In the genomic region with DNA sequence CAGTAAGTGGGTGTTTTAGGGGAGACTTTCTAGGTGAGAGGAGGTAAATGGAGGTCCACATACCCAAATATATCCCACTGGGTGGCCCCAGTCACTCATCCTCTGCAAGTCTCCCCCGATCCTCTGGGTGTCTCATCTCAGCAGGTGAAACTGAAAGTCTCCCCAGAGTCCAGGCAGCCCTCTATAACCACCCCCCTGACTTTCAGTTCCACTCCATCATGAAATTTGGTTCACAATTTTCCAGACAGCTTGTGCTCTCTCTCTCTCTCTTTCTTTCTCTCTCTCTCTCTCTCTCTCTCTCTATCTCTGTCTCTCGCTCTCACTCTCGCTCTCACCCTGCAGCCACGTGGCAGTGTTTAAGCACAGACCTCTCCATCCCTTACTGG, we compare ENCODE assay signal across 15 cellular contexts. TPM values are rescaled to one million over a fixed set of nuclear protein-coding genes. Genes with fewer than 3 reads are reported as not detected.
DNase-seq lines count a peak whose midpoint lies in the region; ATAC-seq, FAIRE-seq and TF ChIP-seq lines count a peak whose summit lies in the region.
"Had no signal": no experiment of that assay in that cellular context is flagged by ENCODE, and none has a peak within 500 bp of the region (broad histone marks: within the 10 kb centered on the region; RNA-seq: fewer than 3 reads in every experiment).

No MANE protein-coding gene starts in this region.

- H2BK12ac ChIP-seq in H1 (ENCODE audit: low read depth, low read length), result 0 out of 2 replicates have a peak overlapping the region, but pooled peaks have one; percentile 84

- H3K4me2 ChIP-seq in H1 (ENCODE audit: insufficient read depth in 1 of 2, low read depth in 2 of 2, low read length in 2 of 2), result no peak overlapping the region

- H3K27me3 ChIP-seq in H1 (replicated peaks in 1 of 4; ENCODE audit: control insufficient read depth in 3 of 4, extremely low read depth in 1 of 4, insufficient read depth in 3 of 4, low read length in 3 of 4), result no peaks in the 10 kb centered on the region
- H3K27me3 ChIP-seq: pancreas had no signal

- no peak overlapping the region for H3K9ac ChIP-seq in H1 (replicated peaks in 1 of 4; ENCODE audit: extremely low read depth in 1 of 4, low read depth in 3 of 4, low read length in 3 of 4)

- no peak for TF ChIP-seq CTCF in GM20000 (IDR thresholded peaks at IDR 0.05; ENCODE audit: extremely low read depth, missing control alignments)
- TF ChIP-seq CTCF in H1 (IDR thresholded peaks at IDR 0.05; ENCODE audit: control extremely low read depth in 1 of 3, insufficient read depth in 1 of 3, low read depth in 1 of 3, low read length in 3 of 3), result no peak
- TF ChIP-seq CTCF in mesothelial cell of epicardium (IDR thresholded peaks at IDR 0.05; ENCODE audit: unreplicated experiment), result no peak

- H4K5ac ChIP-seq in H1 (ENCODE audit: insufficient read length, low read depth, low read length), result no peak overlapping the region

- ATAC-seq in HG03565 (IDR thresholded peaks at IDR 0.05; ENCODE audit: unreplicated experiment) (peak; percentile 70), sciatic nerve (no peak), left cardiac atrium (no peak)
- ATAC-seq: pancreas had no signal

- H3K18ac ChIP-seq in H1 (ENCODE audit: extremely low read depth, low read length), result no peak overlapping the region

- peaks cover 18% of the 10 kb centered on the region for H3K4me1 Mint-ChIP-seq in mesothelial cell of epicardium

- H3K4me1 ChIP-seq in H1 (replicated peaks in 1 of 4; ENCODE audit: control insufficient read depth in 3 of 4, insufficient read depth in 4 of 4, low read length in 3 of 4), result peaks cover 0 to 3% (median under 1%) of the 10 kb centered on the region in 4 experiments; a peak in 2 of 7 replicates
- H3K4me1 ChIP-seq: pancreas had no signal

- H2BK5ac ChIP-seq in H1 (ENCODE audit: low read depth, low read length), result peak overlapping the region; percentile 44; the same call in 1 of the 2 replicates

- no peak overlapping the region for H2BK120ac ChIP-seq in H1 (replicated peaks; ENCODE audit: low read depth, low read length)

- TF ChIP-seq RAD21 in H1 (IDR thresholded peaks at IDR 0.05 in 1 of 2, conservative IDR thresholded peaks at IDR 0.05 in 1 of 2; ENCODE audit: low read depth in 2 of 2, low read length in 2 of 2), result no peak

- H3K36me3 Mint-ChIP-seq in mesothelial cell of epicardium, result no peaks in the 10 kb centered on the region
- H3K36me3 Mint-ChIP-seq: brain had no signal

- no peak overlapping the region for H3K23ac ChIP-seq in H1 (ENCODE audit: insufficient read length)

- peak; percentile 88 for DNase-seq in GM12891 (ENCODE audit: insufficient read length, low spot score)
- peak; percentile 83 for DNase-seq in GM20000 (ENCODE audit: low spot score)
- peak in 1 of 2 experiments; percentile 45 for DNase-seq in H1 (ENCODE audit: low read depth in 1 of 2, low spot score in 2 of 2)
- no peak for DNase-seq in mesothelial cell of epicardium (ENCODE audit: low spot score in 2 of 2, unreplicated experiment in 2 of 2)
- DNase-seq in sciatic nerve (ENCODE audit: low spot score), result no peak
- no peak for DNase-seq in hippocampal formation (lab: John Stamatoyannopoulos, UW)
- DNase-seq in left cardiac atrium, result no peak
- DNase-seq: EL, HFFc6, mesenchymal stem cell, NCI-H1092, pancreas, WERI-Rb-1 had no signal

- H3K27me3 Mint-ChIP-seq in mesothelial cell of epicardium (ENCODE audit: low read depth), result no peaks in the 10 kb centered on the region
- H3K27me3 Mint-ChIP-seq: brain had no signal

- peak; percentile 71 for FAIRE-seq in GM12891 (lab: Jason Lieb, UNC)
- FAIRE-seq in H1 (lab: Jason Lieb, UNC), result no peak
- FAIRE-seq: pancreas had no signal

- intact Hi-C loops in sciatic nerve (cut with DNase I) (no loop called here), left cardiac atrium (cut with DNase I) (no loop called here)

- CTCF ChIA-PET in H1 (lab: Charles Lee; ENCODE audit: partially characterized antibody), result interaction anchor here (0.6 to 2.5 kb wide), 21 partner anchors 8 to 388 kb away, joined by 3 to 6 read pairs (median 3); no protein-coding TSS in a partner anchor

- no peak overlapping the region for H4K8ac ChIP-seq in H1 (ENCODE audit: extremely low read depth, insufficient read depth, low read length)

- no peak overlapping the region for H3K4me3 ChIP-seq in H1 (ENCODE audit: extremely low read depth in 1 of 4, insufficient read depth in 2 of 4, low read depth in 3 of 4, low read length in 4 of 4)
- H3K4me3 ChIP-seq: pancreas had no signal

- H3K36me3 ChIP-seq in H1 (ENCODE audit: control insufficient read depth in 2 of 4, insufficient read depth in 4 of 4, low read length in 3 of 4), result no peaks in the 10 kb centered on the region
- H3K36me3 ChIP-seq: pancreas, WERI-Rb-1 had no signal

- H3K9me3 ChIP-seq in H1 (ENCODE audit: insufficient read depth in 2 of 2, low read depth in 1 of 2, low read length in 1 of 2), result no peaks in the 10 kb centered on the region
- H3K9me3 ChIP-seq: pancreas had no signal

- no peak for TF ChIP-seq POLR2A in GM12891 (IDR thresholded peaks at IDR 0.05; ENCODE audit: low read depth, low read length)
- no peak for TF ChIP-seq POLR2A in H1 (IDR thresholded peaks at IDR 0.05; ENCODE audit: control extremely low read depth in 1 of 2, low read depth in 2 of 2, low read length in 2 of 2)

- no peaks in the 10 kb centered on the region for H4K20me1 ChIP-seq in H1 (replicated peaks in 1 of 2; ENCODE audit: control insufficient read depth in 1 of 2, insufficient read depth in 2 of 2, low read length in 2 of 2)

- no peak overlapping the region for H3K4ac ChIP-seq in H1 (replicated peaks; ENCODE audit: insufficient read length, low read depth, low read length)

- POLR2A ChIA-PET in H1 (lab: Charles Lee; ENCODE audit: partially characterized antibody), result no interaction called here

- no peaks in the 10 kb centered on the region for H3K79me2 ChIP-seq in H1 (ENCODE audit: control insufficient read depth in 1 of 2, insufficient read depth in 2 of 2, low read length in 2 of 2)

- H2BK15ac ChIP-seq in H1 (ENCODE audit: low read length), result peak overlapping the region; percentile 61; the same call in 1 of the 2 replicates

- no peak overlapping the region for H2AK5ac ChIP-seq in H1 (ENCODE audit: low read depth, low read length)

- 68% methylated on average over 3 of the region's 4 CpGs; no CpG with 5 or more reads in 1 of the 2 experiments for WGBS in H1 (ENCODE audit: extremely low coverage in 1 of 2, insufficient coverage in 1 of 2, insufficient read length in 1 of 2, insufficient replicate concordance in 2 of 2, low coverage in 1 of 2, low lambda C conversion rate in 2 of 2, missing lambda C conversion rate in 1 of 2), 2 experiments

- no peak overlapping the region for H3K56ac ChIP-seq in H1 (replicated peaks; ENCODE audit: insufficient read length, low read depth, low read length)

- no peak for TF ChIP-seq EP300 in H1 (IDR thresholded peaks at IDR 0.05; ENCODE audit: borderline replicate concordance in 1 of 2, low read depth in 2 of 2, low read length in 2 of 2)

- no peak overlapping the region for H2BK20ac ChIP-seq in H1 (ENCODE audit: low read length)

- H3K9me3 Mint-ChIP-seq in mesothelial cell of epicardium, result no peaks in the 10 kb centered on the region
- H3K9me3 Mint-ChIP-seq: HFFc6 had no signal

- H2AFZ ChIP-seq in H1 (ENCODE audit: low read length), result no peak overlapping the region

- H4K91ac ChIP-seq in H1 (replicated peaks; ENCODE audit: insufficient read length, low read length), result no peak overlapping the region

- H3K14ac ChIP-seq in H1 (ENCODE audit: insufficient read length), result no peak overlapping the region

- no peak overlapping the region for H3K27ac ChIP-seq in H1 (ENCODE audit: low read depth, low read length)
- H3K27ac ChIP-seq: pancreas, WERI-Rb-1 had no signal

- H3K27ac Mint-ChIP-seq in mesothelial cell of epicardium, result no peak overlapping the region
- H3K27ac Mint-ChIP-seq: HFFc6 had no signal

- no peaks in the 10 kb centered on the region for H3K79me1 ChIP-seq in H1 (ENCODE audit: low read depth, low read length)

- no peak overlapping the region for H3K4me3 Mint-ChIP-seq in mesothelial cell of epicardium
- H3K4me3 Mint-ChIP-seq: brain, HFFc6 had no signal

- peaks cover 4% of the 10 kb centered on the region; the same call in 1 of the 2 replicates for H3K23me2 ChIP-seq in H1 (ENCODE audit: low read depth, low read length)

TF ChIP-seq in GM12891, 5 proteins besides CTCF, POLR2A, EP300 and RAD21:
- TF ChIP-seq TAF1 (IDR thresholded peaks at IDR 0.05; ENCODE audit: low read depth, low read length) (no peak), POLR2AphosphoS5 (IDR thresholded peaks at IDR 0.05; ENCODE audit: low read depth, low read length) (no peak), SPI1 (IDR thresholded peaks at IDR 0.05; ENCODE audit: low read depth, low read length) (peak; percentile 73)

TF ChIP-seq in H1, 55 proteins besides CTCF, POLR2A, EP300 and RAD21 (continues in another document):
- no peak for TF ChIP-seq JUN (IDR thresholded peaks at IDR 0.05; ENCODE audit: low read depth, low read length)

RNA-seq across cellular contexts. Expression of a gene that starts 56.7 kb away (rescaled TPM):
- not detected for polyA plus RNA-seq in GM12891 (2012; ENCODE audit: low read depth, missing spikeins)
- total RNA-seq in H1 (2021; fragmentation: NEBNext Ultra II Directional; extraction: Animal tissue kit (Norgen Biotek cat#: 25700)), result 5.6 and 5.9 TPM in 2 replicates
- 5.1 and 5.4 TPM in 2 replicates for polyA plus RNA-seq in H1 (2011; rRNA removed)
- polyA plus RNA-seq in H1 (2011; cell fraction: cytosol; rRNA removed), result 3.2 TPM
- 7.8 TPM for polyA plus RNA-seq in H1 (2011; cell fraction: nucleus; rRNA removed)
- 2.2 to 4.9 TPM (median 4.4 TPM) in 4 replicates for polyA plus RNA-seq in H1 (2012, experiment 1 of 2)
- 3.7 TPM for polyA plus RNA-seq in H1 (2012, experiment 2 of 2)
- 4.6 TPM for polyA plus RNA-seq in H1 (2013, experiment 1 of 2)
- polyA plus RNA-seq in H1 (2013, experiment 2 of 2), result 5.6 TPM
- 1.2 TPM in 2 replicates for polyA minus RNA-seq in H1 (2011; rRNA and poly(A)+ RNA removed)
- polyA minus RNA-seq in H1 (2011; cell fraction: cytosol; rRNA and poly(A)+ RNA removed), result 1.4 TPM
- 1.5 TPM for polyA minus RNA-seq in H1 (2011; cell fraction: nucleus; rRNA and poly(A)+ RNA removed)
- total RNA-seq in mesothelial cell of epicardium (32.9 to 37.4 TPM (median 33.2 TPM) in 3 replicates), sciatic nerve (62.8 TPM), left cardiac atrium (100 to 1,000 TPM in 1 of 2 donors, 10 to 100 TPM in 1; 91.7 to 166 TPM)

Comparison
In these comparisons a context has a peak if more than half of its experiments do, and no peak if none do; other contexts are left out.
1. DNase-seq: peak in GM12891 (single experiment) and GM20000 (single experiment); none in mesothelial cell of epicardium (0 of 2), sciatic nerve (single experiment), hippocampal formation (0 of 2) and left cardiac atrium (single experiment).